18 cellular contexts compared by ENCODE assay signal in genomic region chr1:35324486-35324885, GRCh38. TPM values are rescaled to one million over a fixed set of nuclear protein-coding genes. Genes with fewer than 3 reads are reported as not detected.
DNase-seq lines count a peak whose midpoint lies in the region; ATAC-seq and TF ChIP-seq lines count a peak whose summit lies in the region.
"Had no signal": no experiment of that assay in that cellular context is flagged by ENCODE, and none has a peak within 500 bp of the region (broad histone marks: within the 10 kb centered on the region; RNA-seq: fewer than 3 reads in every experiment).

No MANE protein-coding gene starts in this region.

- H3K4me3 Mint-ChIP-seq in central memory CD8-positive, alpha-beta T cell, result no peak overlapping the region
- H3K4me3 Mint-ChIP-seq: activated CD8-positive, alpha-beta T cell treated with anti-CD3 and anti-CD28 coated beads for 36 hours; T-cell had no signal

- no peaks in the 10 kb centered on the region for H3K27me3 ChIP-seq in cardiac muscle cell
- H3K27me3 ChIP-seq in transverse colon, result no peaks in the 10 kb centered on the region
- H3K27me3 ChIP-seq: right atrium auricular region, tibial artery had no signal

- H3K9me3 ChIP-seq in cardiac muscle cell (ENCODE audit: low read depth), result no peaks in the 10 kb centered on the region
- no peaks in the 10 kb centered on the region for H3K9me3 ChIP-seq in transverse colon
- H3K9me3 ChIP-seq: right atrium auricular region, tibial artery had no signal

- DNase-seq in cardiac muscle cell (ENCODE audit: low read depth in 1 of 2, low spot score in 1 of 2), result peak in 1 of 2 donors; percentile 51
- DNase-seq in Right ventricle myocardium superior, result no peak
- no peak for DNase-seq in central memory CD8-positive, alpha-beta T cell (ENCODE audit: low spot score in 2 of 2)
- DNase-seq in kidney glomerular epithelial cell (lab: John Stamatoyannopoulos, UW), result peak; percentile 5
- no peak for DNase-seq in transverse colon
- no peak for DNase-seq in T-helper 9 cell
- DNase-seq in SKM-1 (lab: John Stamatoyannopoulos, UW; ENCODE audit: unreplicated experiment), result no peak
- DNase-seq: activated CD8-positive, alpha-beta T cell treated with anti-CD3 and anti-CD28 coated beads for 36 hours; activated naive CD4-positive, alpha-beta T cell treated with Interleukin-2 at 50 U/mL for 16 hours; hypothalamus; KG1; NCI-H2107; PC-9; T-cell; tibial artery had no signal

- WGBS in transverse colon (ENCODE audit: low coverage in 1 of 2), 2 donors, result 60 to 63% methylated on average over 1 of the region's 1 CpG

- TF ChIP-seq EP300 in transverse colon (IDR thresholded peaks at IDR 0.05; ENCODE audit: low read depth), result no peak

- H3K27ac ChIP-seq in cardiac muscle cell (peak overlapping the region; percentile 63), transverse colon (peak overlapping the region in 3 of 4 donors; percentile 5 to 24 (median 14))
- H3K27ac ChIP-seq: PC-9 had no signal

- TF ChIP-seq POLR2A in transverse colon (IDR thresholded peaks at IDR 0.05), result no peak

- intact Hi-C loops in Right ventricle myocardium superior (cut with DNase I), result no loop called here
- intact Hi-C loops in transverse colon (cut with DNase I; ENCODE audit: low total_unique reads), result no loop called here

- no peaks in the 10 kb centered on the region for H3K27me3 Mint-ChIP-seq in central memory CD8-positive, alpha-beta T cell
- H3K27me3 Mint-ChIP-seq: activated CD8-positive, alpha-beta T cell treated with anti-CD3 and anti-CD28 coated beads for 36 hours; T-cell had no signal

- H3K4me1 ChIP-seq in cardiac muscle cell (ENCODE audit: low read depth), result no peaks in the 10 kb centered on the region
- peaks cover 0 to 12% (median 3%) of the 10 kb centered on the region in 4 donors for H3K4me1 ChIP-seq in transverse colon

- peaks cover 38% of the 10 kb centered on the region for H3K4me1 Mint-ChIP-seq in central memory CD8-positive, alpha-beta T cell

- no peaks in the 10 kb centered on the region for H3K36me3 ChIP-seq in cardiac muscle cell
- no peaks in the 10 kb centered on the region for H3K36me3 ChIP-seq in transverse colon
- H3K36me3 ChIP-seq: right atrium auricular region had no signal

- ATAC-seq in Right ventricle myocardium superior (ENCODE audit: poor library complexity) (no peak), GM18867 (IDR thresholded peaks at IDR 0.05; ENCODE audit: unreplicated experiment) (no peak)
- ATAC-seq in central memory CD8-positive, alpha-beta T cell (replicated peaks; ENCODE audit: extremely low read depth, poor library complexity, severe bottlenecking), result no peak
- ATAC-seq: activated CD8-positive, alpha-beta T cell treated with anti-CD3 and anti-CD28 coated beads for 36 hours; GM12878; T-cell had no signal

- H3K36me3 Mint-ChIP-seq in central memory CD8-positive, alpha-beta T cell (ENCODE audit: insufficient read depth), result peaks cover 11% of the 10 kb centered on the region

- no peak overlapping the region for H3K4me3 ChIP-seq in cardiac muscle cell
- no peak overlapping the region for H3K4me3 ChIP-seq in transverse colon
- H3K4me3 ChIP-seq: GM12878, PC-9, right atrium auricular region, tibial artery had no signal

- TF ChIP-seq CTCF in cardiac muscle cell (IDR thresholded peaks at IDR 0.05; ENCODE audit: low read depth, low read length), result no peak
- TF ChIP-seq CTCF in transverse colon (IDR thresholded peaks at IDR 0.05), result no peak

- in situ Hi-C loops in transverse colon (cut with MboI; ENCODE audit: low pct_ligation_motif_present in 1 of 4, low pct_unique_long_range_greater_than_20kb in 1 of 4, low sequenced_read_pairs in 3 of 4), result no loop called here

- no peaks in the 10 kb centered on the region for H3K9me3 Mint-ChIP-seq in central memory CD8-positive, alpha-beta T cell
- H3K9me3 Mint-ChIP-seq: activated CD8-positive, alpha-beta T cell treated with anti-CD3 and anti-CD28 coated beads for 36 hours; T-cell had no signal

- H3K27ac Mint-ChIP-seq in central memory CD8-positive, alpha-beta T cell (ENCODE audit: low read depth), result peak overlapping the region; percentile 59
- H3K27ac Mint-ChIP-seq: activated CD8-positive, alpha-beta T cell treated with anti-CD3 and anti-CD28 coated beads for 36 hours had no signal

RNA-seq across cellular contexts. Expression of gene ZMYM4, which starts 56.0 kb away (rescaled TPM):
- total RNA-seq in cardiac muscle cell, result 28.2 and 34.8 TPM in 2 replicates
- polyA plus RNA-seq in cardiac muscle cell, result 27.9 and 35.9 TPM in 2 replicates
- 31.2 TPM for total RNA-seq in Right ventricle myocardium superior
- total RNA-seq in transverse colon, result 10 to 100 TPM in 3 of 4 donors, 1 to 10 TPM in 1; 7.9 to 27.9 (median 25.5) TPM
